In the genomic region with DNA sequence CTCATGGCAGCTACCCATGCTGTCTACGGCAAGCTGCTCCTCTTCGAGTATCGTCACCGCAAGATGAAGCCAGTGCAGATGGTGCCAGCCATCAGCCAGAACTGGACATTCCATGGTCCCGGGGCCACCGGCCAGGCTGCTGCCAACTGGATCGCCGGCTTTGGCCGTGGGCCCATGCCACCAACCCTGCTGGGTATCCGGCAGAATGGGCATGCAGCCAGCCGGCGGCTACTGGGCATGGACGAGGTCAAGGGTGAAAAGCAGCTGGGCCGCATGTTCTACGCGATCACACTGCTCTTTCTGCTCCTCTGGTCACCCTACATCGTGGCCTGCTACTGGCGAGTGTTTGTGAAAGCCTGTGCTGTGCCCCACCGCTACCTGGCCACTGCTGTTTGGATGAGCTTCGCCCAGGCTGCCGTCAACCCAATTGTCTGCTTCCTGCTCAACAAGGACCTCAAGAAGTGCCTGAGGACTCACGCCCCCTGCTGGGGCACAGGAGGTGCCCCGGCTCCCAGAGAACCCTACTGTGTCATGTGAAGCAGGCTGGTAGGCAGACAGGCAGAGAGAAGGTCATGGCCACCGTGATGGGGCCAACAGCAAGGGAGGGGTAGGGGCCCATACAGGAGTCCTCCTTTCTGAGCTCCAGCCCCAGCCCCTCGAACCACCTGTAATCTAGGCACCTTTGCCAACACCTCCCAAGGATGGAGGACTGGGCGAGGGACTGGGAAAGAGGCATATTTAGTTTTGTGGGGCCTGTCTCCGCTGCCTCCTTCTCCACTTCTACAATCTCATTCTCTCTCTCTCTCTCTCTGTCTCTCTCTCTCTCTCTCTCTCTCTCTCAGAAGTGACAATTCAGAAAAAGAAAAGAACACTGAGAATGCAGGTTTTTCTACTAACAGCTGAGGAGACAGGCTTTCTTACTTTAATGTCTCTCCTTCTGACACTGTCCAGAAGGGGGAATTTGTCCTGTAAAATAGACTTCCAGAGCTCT, we compare ENCODE assay signal across 3 cellular contexts.
A peak's percentile ranks its signal among the peaks of the same experiment; 100 is the strongest.
TF ChIP-seq lines count a peak whose summit lies in the region.

No MANE protein-coding gene starts in this region.

TF ChIP-seq in SK-N-SH, 30 proteins besides CTCF, POLR2A, EP300 and RAD21:
- TF ChIP-seq MEF2A (IDR thresholded peaks at IDR 0.05; ENCODE audit: borderline replicate concordance, low read depth) (no peak), RCOR1 (IDR thresholded peaks at IDR 0.05; ENCODE audit: low read length) (no peak), RFX5 (IDR thresholded peaks at IDR 0.05; ENCODE audit: low read length) (no peak), MXI1 (IDR thresholded peaks at IDR 0.05; ENCODE audit: low read depth, low read length) (no peak), NRF1 (IDR thresholded peaks at IDR 0.05; ENCODE audit: low read depth, low read length) (no peak), FOSL2 (IDR thresholded peaks at IDR 0.05; ENCODE audit: borderline replicate concordance, low read depth) (no peak), JUND (IDR thresholded peaks at IDR 0.05) (no peak), GABPA (IDR thresholded peaks at IDR 0.05; ENCODE audit: low read depth) (no peak)
- TF ChIP-seq, protein P1, sequence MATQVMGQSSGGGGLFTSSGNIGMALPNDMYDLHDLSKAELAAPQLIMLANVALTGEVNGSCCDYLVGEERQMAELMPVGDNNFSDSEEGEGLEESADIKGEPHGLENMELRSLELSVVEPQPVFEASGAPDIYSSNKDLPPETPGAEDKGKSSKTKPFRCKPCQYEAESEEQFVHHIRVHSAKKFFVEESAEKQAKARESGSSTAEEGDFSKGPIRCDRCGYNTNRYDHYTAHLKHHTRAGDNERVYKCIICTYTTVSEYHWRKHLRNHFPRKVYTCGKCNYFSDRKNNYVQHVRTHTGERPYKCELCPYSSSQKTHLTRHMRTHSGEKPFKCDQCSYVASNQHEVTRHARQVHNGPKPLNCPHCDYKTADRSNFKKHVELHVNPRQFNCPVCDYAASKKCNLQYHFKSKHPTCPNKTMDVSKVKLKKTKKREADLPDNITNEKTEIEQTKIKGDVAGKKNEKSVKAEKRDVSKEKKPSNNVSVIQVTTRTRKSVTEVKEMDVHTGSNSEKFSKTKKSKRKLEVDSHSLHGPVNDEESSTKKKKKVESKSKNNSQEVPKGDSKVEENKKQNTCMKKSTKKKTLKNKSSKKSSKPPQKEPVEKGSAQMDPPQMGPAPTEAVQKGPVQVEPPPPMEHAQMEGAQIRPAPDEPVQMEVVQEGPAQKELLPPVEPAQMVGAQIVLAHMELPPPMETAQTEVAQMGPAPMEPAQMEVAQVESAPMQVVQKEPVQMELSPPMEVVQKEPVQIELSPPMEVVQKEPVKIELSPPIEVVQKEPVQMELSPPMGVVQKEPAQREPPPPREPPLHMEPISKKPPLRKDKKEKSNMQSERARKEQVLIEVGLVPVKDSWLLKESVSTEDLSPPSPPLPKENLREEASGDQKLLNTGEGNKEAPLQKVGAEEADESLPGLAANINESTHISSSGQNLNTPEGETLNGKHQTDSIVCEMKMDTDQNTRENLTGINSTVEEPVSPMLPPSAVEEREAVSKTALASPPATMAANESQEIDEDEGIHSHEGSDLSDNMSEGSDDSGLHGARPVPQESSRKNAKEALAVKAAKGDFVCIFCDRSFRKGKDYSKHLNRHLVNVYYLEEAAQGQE (IDR thresholded peaks at IDR 0.05; ENCODE audit: low read depth, low read length): no peak

TF ChIP-seq in SK-N-SH treated with all-trans-retinoic acid at 6 μM for 48 hours, 23 proteins besides CTCF, POLR2A, EP300 and RAD21:
- TF ChIP-seq TOX (CRISPR knock-in tag; IDR thresholded peaks at IDR 0.05; ENCODE audit: borderline replicate concordance) (no peak), ZC3H10 (CRISPR knock-in tag; IDR thresholded peaks at IDR 0.05) (no peak), PPARA (CRISPR knock-in tag; IDR thresholded peaks at IDR 0.05; ENCODE audit: borderline replicate concordance) (no peak), BACH2 (CRISPR knock-in tag; IDR thresholded peaks at IDR 0.05; ENCODE audit: borderline replicate concordance) (no peak), ZNF70 (CRISPR knock-in tag; IDR thresholded peaks at IDR 0.05) (no peak), RARB (CRISPR knock-in tag; IDR thresholded peaks at IDR 0.05) (no peak), ZNF565 (CRISPR knock-in tag; conservative IDR thresholded peaks at IDR 0.05; ENCODE audit: low read depth) (no peak), TCF4 (CRISPR knock-in tag; IDR thresholded peaks at IDR 0.05; ENCODE audit: borderline replicate concordance) (no peak), ARNTL (CRISPR knock-in tag; IDR thresholded peaks at IDR 0.05; ENCODE audit: borderline replicate concordance, low read depth) (no peak), ZFP30 (CRISPR knock-in tag; IDR thresholded peaks at IDR 0.05) (no peak), CSDC2 (CRISPR knock-in tag; IDR thresholded peaks at IDR 0.05) (no peak), OSR1 (CRISPR knock-in tag; IDR thresholded peaks at IDR 0.05) (no peak)
- TF ChIP-seq, protein P2, sequence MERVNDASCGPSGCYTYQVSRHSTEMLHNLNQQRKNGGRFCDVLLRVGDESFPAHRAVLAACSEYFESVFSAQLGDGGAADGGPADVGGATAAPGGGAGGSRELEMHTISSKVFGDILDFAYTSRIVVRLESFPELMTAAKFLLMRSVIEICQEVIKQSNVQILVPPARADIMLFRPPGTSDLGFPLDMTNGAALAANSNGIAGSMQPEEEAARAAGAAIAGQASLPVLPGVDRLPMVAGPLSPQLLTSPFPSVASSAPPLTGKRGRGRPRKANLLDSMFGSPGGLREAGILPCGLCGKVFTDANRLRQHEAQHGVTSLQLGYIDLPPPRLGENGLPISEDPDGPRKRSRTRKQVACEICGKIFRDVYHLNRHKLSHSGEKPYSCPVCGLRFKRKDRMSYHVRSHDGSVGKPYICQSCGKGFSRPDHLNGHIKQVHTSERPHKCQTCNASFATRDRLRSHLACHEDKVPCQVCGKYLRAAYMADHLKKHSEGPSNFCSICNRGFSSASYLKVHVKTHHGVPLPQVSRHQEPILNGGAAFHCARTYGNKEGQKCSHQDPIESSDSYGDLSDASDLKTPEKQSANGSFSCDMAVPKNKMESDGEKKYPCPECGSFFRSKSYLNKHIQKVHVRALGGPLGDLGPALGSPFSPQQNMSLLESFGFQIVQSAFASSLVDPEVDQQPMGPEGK (CRISPR knock-in tag; IDR thresholded peaks at IDR 0.05; ENCODE audit: borderline replicate concordance): no peak
- TF ChIP-seq, protein P3, sequence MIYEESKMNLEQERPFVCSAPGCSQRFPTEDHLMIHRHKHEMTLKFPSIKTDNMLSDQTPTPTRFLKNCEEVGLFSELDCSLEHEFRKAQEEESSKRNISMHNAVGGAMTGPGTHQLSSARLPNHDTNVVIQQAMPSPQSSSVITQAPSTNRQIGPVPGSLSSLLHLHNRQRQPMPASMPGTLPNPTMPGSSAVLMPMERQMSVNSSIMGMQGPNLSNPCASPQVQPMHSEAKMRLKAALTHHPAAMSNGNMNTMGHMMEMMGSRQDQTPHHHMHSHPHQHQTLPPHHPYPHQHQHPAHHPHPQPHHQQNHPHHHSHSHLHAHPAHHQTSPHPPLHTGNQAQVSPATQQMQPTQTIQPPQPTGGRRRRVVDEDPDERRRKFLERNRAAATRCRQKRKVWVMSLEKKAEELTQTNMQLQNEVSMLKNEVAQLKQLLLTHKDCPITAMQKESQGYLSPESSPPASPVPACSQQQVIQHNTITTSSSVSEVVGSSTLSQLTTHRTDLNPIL (CRISPR knock-in tag; IDR thresholded peaks at IDR 0.05; ENCODE audit: low read depth): no peak
- TF ChIP-seq, protein P4, sequence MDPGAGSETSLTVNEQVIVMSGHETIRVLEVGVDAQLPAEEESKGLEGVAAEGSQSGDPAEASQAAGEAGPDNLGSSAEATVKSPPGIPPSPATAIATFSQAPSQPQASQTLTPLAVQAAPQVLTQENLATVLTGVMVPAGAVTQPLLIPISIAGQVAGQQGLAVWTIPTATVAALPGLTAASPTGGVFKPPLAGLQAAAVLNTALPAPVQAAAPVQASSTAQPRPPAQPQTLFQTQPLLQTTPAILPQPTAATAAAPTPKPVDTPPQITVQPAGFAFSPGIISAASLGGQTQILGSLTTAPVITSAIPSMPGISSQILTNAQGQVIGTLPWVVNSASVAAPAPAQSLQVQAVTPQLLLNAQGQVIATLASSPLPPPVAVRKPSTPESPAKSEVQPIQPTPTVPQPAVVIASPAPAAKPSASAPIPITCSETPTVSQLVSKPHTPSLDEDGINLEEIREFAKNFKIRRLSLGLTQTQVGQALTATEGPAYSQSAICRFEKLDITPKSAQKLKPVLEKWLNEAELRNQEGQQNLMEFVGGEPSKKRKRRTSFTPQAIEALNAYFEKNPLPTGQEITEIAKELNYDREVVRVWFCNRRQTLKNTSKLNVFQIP (CRISPR knock-in tag; IDR thresholded peaks at IDR 0.05; ENCODE audit: borderline replicate concordance, low read depth): no peak

TF ChIP-seq in K562, 482 proteins besides CTCF, POLR2A, EP300 and RAD21:
- TF ChIP-seq, protein P5, sequence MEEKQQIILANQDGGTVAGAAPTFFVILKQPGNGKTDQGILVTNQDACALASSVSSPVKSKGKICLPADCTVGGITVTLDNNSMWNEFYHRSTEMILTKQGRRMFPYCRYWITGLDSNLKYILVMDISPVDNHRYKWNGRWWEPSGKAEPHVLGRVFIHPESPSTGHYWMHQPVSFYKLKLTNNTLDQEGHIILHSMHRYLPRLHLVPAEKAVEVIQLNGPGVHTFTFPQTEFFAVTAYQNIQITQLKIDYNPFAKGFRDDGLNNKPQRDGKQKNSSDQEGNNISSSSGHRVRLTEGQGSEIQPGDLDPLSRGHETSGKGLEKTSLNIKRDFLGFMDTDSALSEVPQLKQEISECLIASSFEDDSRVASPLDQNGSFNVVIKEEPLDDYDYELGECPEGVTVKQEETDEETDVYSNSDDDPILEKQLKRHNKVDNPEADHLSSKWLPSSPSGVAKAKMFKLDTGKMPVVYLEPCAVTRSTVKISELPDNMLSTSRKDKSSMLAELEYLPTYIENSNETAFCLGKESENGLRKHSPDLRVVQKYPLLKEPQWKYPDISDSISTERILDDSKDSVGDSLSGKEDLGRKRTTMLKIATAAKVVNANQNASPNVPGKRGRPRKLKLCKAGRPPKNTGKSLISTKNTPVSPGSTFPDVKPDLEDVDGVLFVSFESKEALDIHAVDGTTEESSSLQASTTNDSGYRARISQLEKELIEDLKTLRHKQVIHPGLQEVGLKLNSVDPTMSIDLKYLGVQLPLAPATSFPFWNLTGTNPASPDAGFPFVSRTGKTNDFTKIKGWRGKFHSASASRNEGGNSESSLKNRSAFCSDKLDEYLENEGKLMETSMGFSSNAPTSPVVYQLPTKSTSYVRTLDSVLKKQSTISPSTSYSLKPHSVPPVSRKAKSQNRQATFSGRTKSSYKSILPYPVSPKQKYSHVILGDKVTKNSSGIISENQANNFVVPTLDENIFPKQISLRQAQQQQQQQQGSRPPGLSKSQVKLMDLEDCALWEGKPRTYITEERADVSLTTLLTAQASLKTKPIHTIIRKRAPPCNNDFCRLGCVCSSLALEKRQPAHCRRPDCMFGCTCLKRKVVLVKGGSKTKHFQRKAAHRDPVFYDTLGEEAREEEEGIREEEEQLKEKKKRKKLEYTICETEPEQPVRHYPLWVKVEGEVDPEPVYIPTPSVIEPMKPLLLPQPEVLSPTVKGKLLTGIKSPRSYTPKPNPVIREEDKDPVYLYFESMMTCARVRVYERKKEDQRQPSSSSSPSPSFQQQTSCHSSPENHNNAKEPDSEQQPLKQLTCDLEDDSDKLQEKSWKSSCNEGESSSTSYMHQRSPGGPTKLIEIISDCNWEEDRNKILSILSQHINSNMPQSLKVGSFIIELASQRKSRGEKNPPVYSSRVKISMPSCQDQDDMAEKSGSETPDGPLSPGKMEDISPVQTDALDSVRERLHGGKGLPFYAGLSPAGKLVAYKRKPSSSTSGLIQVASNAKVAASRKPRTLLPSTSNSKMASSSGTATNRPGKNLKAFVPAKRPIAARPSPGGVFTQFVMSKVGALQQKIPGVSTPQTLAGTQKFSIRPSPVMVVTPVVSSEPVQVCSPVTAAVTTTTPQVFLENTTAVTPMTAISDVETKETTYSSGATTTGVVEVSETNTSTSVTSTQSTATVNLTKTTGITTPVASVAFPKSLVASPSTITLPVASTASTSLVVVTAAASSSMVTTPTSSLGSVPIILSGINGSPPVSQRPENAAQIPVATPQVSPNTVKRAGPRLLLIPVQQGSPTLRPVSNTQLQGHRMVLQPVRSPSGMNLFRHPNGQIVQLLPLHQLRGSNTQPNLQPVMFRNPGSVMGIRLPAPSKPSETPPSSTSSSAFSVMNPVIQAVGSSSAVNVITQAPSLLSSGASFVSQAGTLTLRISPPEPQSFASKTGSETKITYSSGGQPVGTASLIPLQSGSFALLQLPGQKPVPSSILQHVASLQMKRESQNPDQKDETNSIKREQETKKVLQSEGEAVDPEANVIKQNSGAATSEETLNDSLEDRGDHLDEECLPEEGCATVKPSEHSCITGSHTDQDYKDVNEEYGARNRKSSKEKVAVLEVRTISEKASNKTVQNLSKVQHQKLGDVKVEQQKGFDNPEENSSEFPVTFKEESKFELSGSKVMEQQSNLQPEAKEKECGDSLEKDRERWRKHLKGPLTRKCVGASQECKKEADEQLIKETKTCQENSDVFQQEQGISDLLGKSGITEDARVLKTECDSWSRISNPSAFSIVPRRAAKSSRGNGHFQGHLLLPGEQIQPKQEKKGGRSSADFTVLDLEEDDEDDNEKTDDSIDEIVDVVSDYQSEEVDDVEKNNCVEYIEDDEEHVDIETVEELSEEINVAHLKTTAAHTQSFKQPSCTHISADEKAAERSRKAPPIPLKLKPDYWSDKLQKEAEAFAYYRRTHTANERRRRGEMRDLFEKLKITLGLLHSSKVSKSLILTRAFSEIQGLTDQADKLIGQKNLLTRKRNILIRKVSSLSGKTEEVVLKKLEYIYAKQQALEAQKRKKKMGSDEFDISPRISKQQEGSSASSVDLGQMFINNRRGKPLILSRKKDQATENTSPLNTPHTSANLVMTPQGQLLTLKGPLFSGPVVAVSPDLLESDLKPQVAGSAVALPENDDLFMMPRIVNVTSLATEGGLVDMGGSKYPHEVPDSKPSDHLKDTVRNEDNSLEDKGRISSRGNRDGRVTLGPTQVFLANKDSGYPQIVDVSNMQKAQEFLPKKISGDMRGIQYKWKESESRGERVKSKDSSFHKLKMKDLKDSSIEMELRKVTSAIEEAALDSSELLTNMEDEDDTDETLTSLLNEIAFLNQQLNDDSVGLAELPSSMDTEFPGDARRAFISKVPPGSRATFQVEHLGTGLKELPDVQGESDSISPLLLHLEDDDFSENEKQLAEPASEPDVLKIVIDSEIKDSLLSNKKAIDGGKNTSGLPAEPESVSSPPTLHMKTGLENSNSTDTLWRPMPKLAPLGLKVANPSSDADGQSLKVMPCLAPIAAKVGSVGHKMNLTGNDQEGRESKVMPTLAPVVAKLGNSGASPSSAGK (IDR thresholded peaks at IDR 0.05): 0 out of 2 replicates have a peak, but pooled peaks have one; percentile 18
- TF ChIP-seq CSDE1 (IDR thresholded peaks at IDR 0.05) (no peak), L3MBTL2 (IDR thresholded peaks at IDR 0.05) (peak; percentile 51), DDX20 (tag; IDR thresholded peaks at IDR 0.05; ENCODE audit: low read depth) (no peak), CHD4 (IDR thresholded peaks at IDR 0.05; ENCODE audit: insufficient read depth, insufficient replicate concordance, low read depth, low read length, poor library complexity, severe bottlenecking) (no peak)
- TF ChIP-seq, protein P6, sequence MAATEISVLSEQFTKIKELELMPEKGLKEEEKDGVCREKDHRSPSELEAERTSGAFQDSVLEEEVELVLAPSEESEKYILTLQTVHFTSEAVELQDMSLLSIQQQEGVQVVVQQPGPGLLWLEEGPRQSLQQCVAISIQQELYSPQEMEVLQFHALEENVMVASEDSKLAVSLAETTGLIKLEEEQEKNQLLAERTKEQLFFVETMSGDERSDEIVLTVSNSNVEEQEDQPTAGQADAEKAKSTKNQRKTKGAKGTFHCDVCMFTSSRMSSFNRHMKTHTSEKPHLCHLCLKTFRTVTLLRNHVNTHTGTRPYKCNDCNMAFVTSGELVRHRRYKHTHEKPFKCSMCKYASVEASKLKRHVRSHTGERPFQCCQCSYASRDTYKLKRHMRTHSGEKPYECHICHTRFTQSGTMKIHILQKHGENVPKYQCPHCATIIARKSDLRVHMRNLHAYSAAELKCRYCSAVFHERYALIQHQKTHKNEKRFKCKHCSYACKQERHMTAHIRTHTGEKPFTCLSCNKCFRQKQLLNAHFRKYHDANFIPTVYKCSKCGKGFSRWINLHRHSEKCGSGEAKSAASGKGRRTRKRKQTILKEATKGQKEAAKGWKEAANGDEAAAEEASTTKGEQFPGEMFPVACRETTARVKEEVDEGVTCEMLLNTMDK (IDR thresholded peaks at IDR 0.05; ENCODE audit: borderline replicate concordance, insufficient read depth, low read depth, low read length, poor library complexity, severe bottlenecking): peak; percentile 93
